In the genomic region with DNA sequence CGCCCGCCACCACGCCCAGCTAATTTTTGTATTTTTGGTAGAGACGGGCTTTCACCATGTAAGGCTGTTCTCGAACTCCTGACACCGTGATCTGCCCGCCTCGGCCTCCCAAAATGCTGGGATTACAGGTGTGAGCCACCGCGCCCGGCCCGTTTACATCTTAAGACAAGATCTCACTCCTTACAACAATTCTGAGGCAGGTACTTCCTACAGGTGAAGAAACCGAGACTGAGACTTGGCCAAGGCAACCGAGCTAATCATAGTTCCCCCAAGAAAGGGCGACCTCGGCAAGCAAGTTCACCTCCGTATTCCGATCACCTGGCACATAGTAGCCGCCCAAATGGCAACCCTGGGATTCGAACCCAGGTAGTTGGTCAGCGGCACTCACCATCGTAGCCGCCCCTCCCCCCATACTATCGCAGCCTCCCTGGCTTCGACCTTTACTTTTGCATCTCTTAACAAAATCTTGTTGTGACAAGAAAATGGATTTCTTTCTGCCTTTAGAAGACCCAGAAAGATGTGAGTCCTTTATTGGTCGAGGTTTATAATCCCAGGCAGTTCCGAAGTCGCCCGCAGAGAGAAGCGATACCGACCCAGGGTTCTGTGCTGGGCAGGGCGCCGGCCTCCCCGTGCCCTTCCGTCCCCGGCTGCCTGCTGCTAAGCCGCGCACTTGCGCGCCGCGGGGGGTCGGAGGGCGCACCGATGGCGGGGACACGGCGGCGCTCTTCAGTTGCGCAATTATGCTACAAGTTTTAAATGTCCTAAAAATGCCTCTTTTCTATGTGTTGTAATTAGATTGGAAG, we compare ENCODE assay signal across 8 cellular contexts. TPM values are rescaled to one million over a fixed set of nuclear protein-coding genes. Genes with fewer than 3 reads are reported as not detected.
DNase-seq lines count a peak whose midpoint lies in the region; ATAC-seq, FAIRE-seq and TF ChIP-seq lines count a peak whose summit lies in the region.

No MANE protein-coding gene starts in this region.

- intact Hi-C loops in MCF 10A (cut with micrococcal nuclease) (loop anchor here (1.0 kb wide), 1 partner anchor 269 kb away; no protein-coding TSS in a partner anchor), mammary epithelial cell (cut with micrococcal nuclease) (no loop called here), lower lobe of right lung (cut with DNase I) (no loop called here)

- H3K36me3 Mint-ChIP-seq in MCF 10A (ENCODE audit: insufficient read depth, unreplicated experiment) (peaks cover 5% of the 10 kb centered on the region), astrocyte (ENCODE audit: low read depth, unreplicated experiment) (peaks cover 3% of the 10 kb centered on the region)

- in situ Hi-C loops in mammary epithelial cell (cut with MboI; ENCODE audit: low sequenced_read_pairs in 2 of 2): loop anchor here in 1 of 2 donors (25.0 kb wide), 1 partner anchor 191 kb away; no protein-coding TSS in a partner anchor

- TF ChIP-seq CTCF in MCF 10A (IDR thresholded peaks at IDR 0.05; ENCODE audit: unreplicated experiment) (no peak), mammary epithelial cell (conservative IDR thresholded peaks at IDR 0.05 in 1 of 2, IDR thresholded peaks at IDR 0.05 in 1 of 2; ENCODE audit: extremely low read depth in 1 of 2, insufficient read depth in 1 of 2, low read depth in 1 of 2, low read length in 2 of 2) (no peak), astrocyte (IDR thresholded peaks at IDR 0.05; ENCODE audit: insufficient read depth, low read depth, low read length) (no peak), lower lobe of right lung (IDR thresholded peaks at IDR 0.05) (no peak), upper lobe of left lung (IDR thresholded peaks at IDR 0.05) (peak in 1 of 6 experiments; percentile 30)

- peaks cover 19% of the 10 kb centered on the region for H3K79me2 ChIP-seq in mammary epithelial cell (ENCODE audit: insufficient read depth, low read length)
- peaks cover 8% of the 10 kb centered on the region for H3K79me2 ChIP-seq in astrocyte (ENCODE audit: insufficient read depth, low read length)

- peaks cover 8% of the 10 kb centered on the region for H3K4me1 Mint-ChIP-seq in MCF 10A (ENCODE audit: insufficient read depth, unreplicated experiment)
- peaks cover 3% of the 10 kb centered on the region for H3K4me1 Mint-ChIP-seq in astrocyte (ENCODE audit: low read depth, unreplicated experiment)

- H2AFZ ChIP-seq in mammary epithelial cell (ENCODE audit: low read depth, low read length): no peak overlapping the region
- H2AFZ ChIP-seq in astrocyte (ENCODE audit: low read depth, low read length): no peak overlapping the region

- ATAC-seq in lower lobe of right lung (no peak), upper lobe of left lung (ENCODE audit: low FRiP score in 2 of 2) (no peak), HG03378 (IDR thresholded peaks at IDR 0.05; ENCODE audit: unreplicated experiment) (no peak), HG03159 (IDR thresholded peaks at IDR 0.05; ENCODE audit: unreplicated experiment) (no peak), GM18868 (IDR thresholded peaks at IDR 0.05; ENCODE audit: unreplicated experiment) (no peak)

- no peak for FAIRE-seq in astrocyte (lab: Jason Lieb, UNC)

- H3K27me3 ChIP-seq in mammary epithelial cell (ENCODE audit: insufficient read depth, low read length): no peaks in the 10 kb centered on the region
- H3K27me3 ChIP-seq in astrocyte (ENCODE audit: insufficient read depth, low read length): peaks cover 4% of the 10 kb centered on the region
- no peaks in the 10 kb centered on the region for H3K27me3 ChIP-seq in lower lobe of right lung (ENCODE audit: low read depth)
- no peaks in the 10 kb centered on the region for H3K27me3 ChIP-seq in upper lobe of left lung

- POLR2A ChIA-PET in MCF 10A (lab: Yijun Ruan, JAX): interaction anchor here (0.5 to 2.4 kb wide), 4 partner anchors 21 to 325 kb away, joined by 3 to 17 read pairs (median 6); partner anchors contain the start of gene PLEKHM3

- H3K27ac ChIP-seq in mammary epithelial cell (ENCODE audit: insufficient read depth, low read depth, low read length): no peak overlapping the region
- H3K27ac ChIP-seq in astrocyte (ENCODE audit: low read depth, low read length): no peak overlapping the region
- peak overlapping the region; percentile 85 for H3K27ac ChIP-seq in lower lobe of right lung
- H3K27ac ChIP-seq in upper lobe of left lung: peak overlapping the region; percentile 87 to 96 (median 92)

- H4K20me1 ChIP-seq in mammary epithelial cell (ENCODE audit: insufficient read depth, low read length) (peaks cover 4% of the 10 kb centered on the region), astrocyte (ENCODE audit: insufficient read depth, low read length) (peaks cover 4% of the 10 kb centered on the region)

- peak overlapping the region; percentile 86 for H3K4me3 Mint-ChIP-seq in MCF 10A (ENCODE audit: unreplicated experiment)
- H3K4me3 Mint-ChIP-seq in astrocyte (ENCODE audit: unreplicated experiment): peak overlapping the region; percentile 82

- H3K4me2 ChIP-seq in mammary epithelial cell (ENCODE audit: insufficient read depth, low read depth, low read length) (no peak overlapping the region), astrocyte (ENCODE audit: low read length) (peak overlapping the region; percentile 95)

- dilution Hi-C loops in mammary epithelial cell (cut with HindIII; ENCODE audit: low sequenced_read_pairs): loop anchor here (25.0 kb wide), 1 partner anchor 291 kb away; no protein-coding TSS in a partner anchor

- CTCF ChIA-PET in MCF 10A (lab: Yijun Ruan, JAX): interaction anchor here (0.6 to 1.4 kb wide), 5 partner anchors 35 to 483 kb away, joined by 3 to 6 read pairs (median 4); no protein-coding TSS in a partner anchor
- CTCF ChIA-PET in mammary epithelial cell (lab: Charles Lee; ENCODE audit: low non-redundant PET): no interaction called here

- DNase-seq in MCF 10A (ENCODE audit: unreplicated experiment) (no peak), mammary epithelial cell (no peak), astrocyte (ENCODE audit: low read depth) (no peak), lower lobe of right lung (peak; percentile 56), upper lobe of left lung (peak; percentile 31 to 88)

- H3K4me1 ChIP-seq in mammary epithelial cell (ENCODE audit: insufficient read depth, low read length) (peaks cover 9% of the 10 kb centered on the region), astrocyte (ENCODE audit: insufficient read depth, low read length) (peaks cover 9% of the 10 kb centered on the region), lower lobe of right lung (peaks cover 22% of the 10 kb centered on the region), upper lobe of left lung (peaks cover 23 to 43% (median 34%) of the 10 kb centered on the region in 4 donors)

- H3K4me3 ChIP-seq in mammary epithelial cell (replicated peaks in 1 of 3; ENCODE audit: insufficient read depth in 1 of 3, low read depth in 2 of 3, low read length in 3 of 3) (no peak overlapping the region), astrocyte (ENCODE audit: insufficient read depth, low read depth, low read length) (peak overlapping the region; percentile 63), lower lobe of right lung (peak overlapping the region; percentile 84), upper lobe of left lung (peak overlapping the region; percentile 46 to 93 (median 86))

- WGBS in mammary epithelial cell (ENCODE audit: low coverage, missing lambda C conversion rate): 44% methylated on average over 36 of the region's 50 CpGs
- 16 to 28% methylated on average over 43 to 49 of the region's 50 CpGs for WGBS in upper lobe of left lung, 2 donors

- H3K27me3 Mint-ChIP-seq in MCF 10A (ENCODE audit: insufficient read depth, unreplicated experiment) (no peaks in the 10 kb centered on the region), astrocyte (ENCODE audit: low read depth, unreplicated experiment) (peaks cover 2% of the 10 kb centered on the region)

- H3K36me3 ChIP-seq in mammary epithelial cell (ENCODE audit: insufficient read depth, low read length): no peaks in the 10 kb centered on the region
- H3K36me3 ChIP-seq in astrocyte (ENCODE audit: insufficient read depth, low read length): no peaks in the 10 kb centered on the region
- H3K36me3 ChIP-seq in lower lobe of right lung: peaks cover 13% of the 10 kb centered on the region
- H3K36me3 ChIP-seq in upper lobe of left lung: peaks cover 0 to 11% (median 5%) of the 10 kb centered on the region in 4 donors

- TF ChIP-seq POLR2A in upper lobe of left lung (IDR thresholded peaks at IDR 0.05): peak in 1 of 4 donors; percentile 11

- H3K9me3 Mint-ChIP-seq in MCF 10A (ENCODE audit: unreplicated experiment) (no peaks in the 10 kb centered on the region), astrocyte (ENCODE audit: unreplicated experiment) (peaks cover 2% of the 10 kb centered on the region)

- H3K9me3 ChIP-seq in mammary epithelial cell (replicated peaks; ENCODE audit: insufficient read depth, low read length): no peaks in the 10 kb centered on the region
- no peaks in the 10 kb centered on the region for H3K9me3 ChIP-seq in astrocyte (ENCODE audit: insufficient read depth, low read depth, low read length)
- no peaks in the 10 kb centered on the region for H3K9me3 ChIP-seq in lower lobe of right lung
- no peaks in the 10 kb centered on the region for H3K9me3 ChIP-seq in upper lobe of left lung

- no peak overlapping the region for H3K27ac Mint-ChIP-seq in MCF 10A (ENCODE audit: low read depth, unreplicated experiment)
- H3K27ac Mint-ChIP-seq in astrocyte (ENCODE audit: unreplicated experiment): no peak overlapping the region

- TF ChIP-seq EP300 in upper lobe of left lung (IDR thresholded peaks at IDR 0.05): no peak

- H3K9ac ChIP-seq in mammary epithelial cell (ENCODE audit: insufficient read depth, low read length) (no peak overlapping the region), astrocyte (ENCODE audit: low read length) (no peak overlapping the region)

- BruUV-seq in MCF 10A (replicated peaks; lab: Mats Ljungman, UMichigan) (no TSS peak), mammary epithelial cell (replicated peaks; lab: Mats Ljungman, UMichigan) (no TSS peak)

RNA-seq across cellular contexts. Expression of gene FZD5, which starts 1.1 kb away (rescaled TPM):
- 2.6 and 4.3 TPM in 2 replicates for total RNA-seq in MCF 10A (2022)
- total RNA-seq in mammary epithelial cell: 1 to 10 TPM; 4.4 to 8.7 TPM
- polyA plus RNA-seq in mammary epithelial cell: 1.9 TPM
- 4.5 TPM for polyA minus RNA-seq in mammary epithelial cell
- 3.2 and 3.7 TPM in 2 replicates for total RNA-seq in astrocyte
- total RNA-seq in lower lobe of right lung: 37.1 TPM
- 10 to 100 TPM; 30.5 to 69.2 (median 43.7) TPM for total RNA-seq in upper lobe of left lung

RNA-seq across cellular contexts. Expression of gene CCNYL1, which starts 59.4 kb away (rescaled TPM):
- total RNA-seq in MCF 10A (2022) (19.7 and 23.3 TPM in 2 replicates), mammary epithelial cell (10 to 100 TPM; 11.2 to 30.0 TPM), astrocyte (26.2 and 35.2 TPM in 2 replicates), lower lobe of right lung (25.6 TPM), upper lobe of left lung (10 to 100 TPM; 10.9 to 27.0 (median 19.2) TPM)
- polyA plus RNA-seq in mammary epithelial cell: 16.3 TPM
- polyA minus RNA-seq in mammary epithelial cell: 28.4 TPM

Comparison
In these comparisons a context has a peak if more than half of its experiments do, and no peak if none do; other contexts are left out.
1. DNase-seq: peak in lower lobe of right lung (single experiment) and upper lobe of left lung (2 of 2); none in MCF 10A (single experiment), mammary epithelial cell (single experiment) and astrocyte (single experiment).
2. H3K27ac ChIP-seq: peak in lower lobe of right lung (single experiment) and upper lobe of left lung (4 of 4); none in mammary epithelial cell (single experiment) and astrocyte (single experiment).
3. H3K4me3 ChIP-seq: peak in astrocyte (single experiment), lower lobe of right lung (single experiment) and upper lobe of left lung (4 of 4); none in mammary epithelial cell (0 of 3).